8 cellular contexts compared by ENCODE assay signal in genomic region chr4:52712172-52712990, GRCh38. TPM values are rescaled to one million over a fixed set of nuclear protein-coding genes. Genes with fewer than 3 reads are reported as not detected.
DNase-seq lines count a peak whose midpoint lies in the region; ATAC-seq and TF ChIP-seq lines count a peak whose summit lies in the region.

No MANE protein-coding gene starts in this region.

- peak; percentile 98 for TF ChIP-seq POLR2A in GM18526 (IDR thresholded peaks at IDR 0.05; ENCODE audit: extremely low read depth, insufficient read length)

- DNase-seq in A172 (ENCODE audit: low spot score) (peak; percentile 93), NCI-H2107 (lab: John Stamatoyannopoulos, UW) (peak; percentile 69), UCSD-AML1 (lab: John Stamatoyannopoulos, UW; ENCODE audit: unreplicated experiment) (peak; percentile 95), brain pericyte (ENCODE audit: low read depth, low spot score) (peak; percentile 87), skeletal muscle cell (ENCODE audit: low read depth) (peak; percentile 90)

- H3K4me3 ChIP-seq in iPS-11a (ENCODE audit: low read depth, low read length) (peak overlapping the region; percentile 96), skeletal muscle cell (ENCODE audit: low read depth, low read length) (peak overlapping the region; percentile 77)

- ATAC-seq in HG03064 (IDR thresholded peaks at IDR 0.05; ENCODE audit: low read depth, unreplicated experiment): peak; percentile 91

RNA-seq across cellular contexts. Expression of gene ERVMER34-1, which starts 38.8 kb away (rescaled TPM):
- total RNA-seq in A172 (2014; rRNA removed; shearing (Covaris generic)): not detected in 2 replicates

RNA-seq across cellular contexts. Expression of gene USP46, which starts 53.3 kb away (rescaled TPM):
- 14.8 and 19.9 TPM in 2 replicates for total RNA-seq in A172 (2014; rRNA removed; shearing (Covaris generic))

Comparison
In these comparisons a context has a peak if more than half of its experiments do, and no peak if none do; other contexts are left out.
1. Peak in every context shown above with its lines: DNase-seq, ATAC-seq and H3K4me3 ChIP-seq.